Comparison of ENCODE assay signal across 28 cellular contexts in the genomic region with DNA sequence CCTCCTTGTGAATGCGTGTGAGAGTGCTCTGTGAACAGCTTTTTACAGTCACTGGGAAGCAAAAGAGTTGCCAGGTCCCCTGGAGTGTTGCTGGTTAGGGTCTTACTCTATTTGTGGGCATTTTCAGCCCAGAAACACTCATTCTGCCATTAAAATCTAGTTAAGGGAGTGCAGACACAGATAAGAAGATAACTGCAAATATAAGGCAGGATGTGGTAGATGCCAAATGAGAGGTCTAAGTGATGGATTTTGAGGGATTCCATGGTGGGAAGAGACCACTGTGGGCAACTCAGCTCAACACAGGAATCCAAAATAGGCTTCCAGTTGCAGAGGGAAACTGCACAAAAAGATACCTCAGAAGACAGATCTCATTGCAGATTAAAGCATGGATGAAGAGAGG. TPM values are rescaled to one million over a fixed set of nuclear protein-coding genes. Genes with fewer than 3 reads are reported as not detected.
"Had no signal": no experiment of that assay in that cellular context is flagged by ENCODE, and none has a peak within 500 bp of the region (broad histone marks: within the 10 kb centered on the region; RNA-seq: fewer than 3 reads in every experiment).

No MANE protein-coding gene starts in this region.

- H3K9me3 ChIP-seq: colonic mucosa, esophagus muscularis mucosa, esophagus squamous epithelium, gastrocnemius medialis, gastroesophageal sphincter, heart left ventricle, heart right ventricle had no signal

- H3K4me3 ChIP-seq: colonic mucosa, coronary artery, dorsolateral prefrontal cortex, esophagus muscularis mucosa, esophagus squamous epithelium, gastrocnemius medialis, gastroesophageal sphincter, heart left ventricle, heart right ventricle, hepatocyte had no signal

- DNase-seq: colonic mucosa; cortex of kidney; dermis blood vessel endothelial cell; dorsolateral prefrontal cortex; effector CD4-positive, alpha-beta T cell; effector CD8-positive, alpha-beta T cell; effector memory CD4-positive, alpha-beta T cell; effector memory CD8-positive, alpha-beta T cell; endodermal cell; erythroblast; esophagus squamous epithelium; foreskin fibroblast; foreskin keratinocyte; gastrocnemius medialis; glutamatergic neuron; head of caudate nucleus; heart left ventricle; heart right ventricle had no signal

- ATAC-seq: effector memory CD8-positive, alpha-beta T cell; esophagus mucosa; foreskin keratinocyte; gastrocnemius medialis; gastroesophageal sphincter; heart left ventricle; heart right ventricle had no signal

- H3K27ac ChIP-seq: colonic mucosa, coronary artery, dorsolateral prefrontal cortex, epithelial cell of prostate, esophagus muscularis mucosa, esophagus squamous epithelium, foreskin keratinocyte, gastrocnemius medialis, gastroesophageal sphincter, heart left ventricle, heart right ventricle, hepatocyte had no signal

- H3K36me3 ChIP-seq: colonic mucosa, esophagus muscularis mucosa, esophagus squamous epithelium, gastrocnemius medialis, gastroesophageal sphincter, heart left ventricle, heart right ventricle had no signal

- H2AFZ ChIP-seq: hepatocyte had no signal

- H3K4me2 ChIP-seq: hepatocyte had no signal

- FAIRE-seq: endometrium, endothelial cell of umbilical vein, frontal cortex had no signal

- H3K27me3 ChIP-seq: colonic mucosa, esophagus muscularis mucosa, esophagus squamous epithelium, gastrocnemius medialis, gastroesophageal sphincter, heart left ventricle, heart right ventricle, hepatocyte had no signal

- H3K79me2 ChIP-seq: hepatocyte had no signal

- H3K4me1 ChIP-seq: colonic mucosa, esophagus muscularis mucosa, esophagus squamous epithelium, foreskin keratinocyte, gastrocnemius medialis, gastroesophageal sphincter, heart right ventricle had no signal

RNA-seq across cellular contexts. Expression of gene KL, which starts 54.5 kb away (rescaled TPM):
- total RNA-seq: foreskin keratinocyte had no signal
- polyA plus RNA-seq: fibroblast of lung, foreskin keratinocyte had no signal
